ENCODE assay signal across 8 cellular contexts in the genomic region with DNA sequence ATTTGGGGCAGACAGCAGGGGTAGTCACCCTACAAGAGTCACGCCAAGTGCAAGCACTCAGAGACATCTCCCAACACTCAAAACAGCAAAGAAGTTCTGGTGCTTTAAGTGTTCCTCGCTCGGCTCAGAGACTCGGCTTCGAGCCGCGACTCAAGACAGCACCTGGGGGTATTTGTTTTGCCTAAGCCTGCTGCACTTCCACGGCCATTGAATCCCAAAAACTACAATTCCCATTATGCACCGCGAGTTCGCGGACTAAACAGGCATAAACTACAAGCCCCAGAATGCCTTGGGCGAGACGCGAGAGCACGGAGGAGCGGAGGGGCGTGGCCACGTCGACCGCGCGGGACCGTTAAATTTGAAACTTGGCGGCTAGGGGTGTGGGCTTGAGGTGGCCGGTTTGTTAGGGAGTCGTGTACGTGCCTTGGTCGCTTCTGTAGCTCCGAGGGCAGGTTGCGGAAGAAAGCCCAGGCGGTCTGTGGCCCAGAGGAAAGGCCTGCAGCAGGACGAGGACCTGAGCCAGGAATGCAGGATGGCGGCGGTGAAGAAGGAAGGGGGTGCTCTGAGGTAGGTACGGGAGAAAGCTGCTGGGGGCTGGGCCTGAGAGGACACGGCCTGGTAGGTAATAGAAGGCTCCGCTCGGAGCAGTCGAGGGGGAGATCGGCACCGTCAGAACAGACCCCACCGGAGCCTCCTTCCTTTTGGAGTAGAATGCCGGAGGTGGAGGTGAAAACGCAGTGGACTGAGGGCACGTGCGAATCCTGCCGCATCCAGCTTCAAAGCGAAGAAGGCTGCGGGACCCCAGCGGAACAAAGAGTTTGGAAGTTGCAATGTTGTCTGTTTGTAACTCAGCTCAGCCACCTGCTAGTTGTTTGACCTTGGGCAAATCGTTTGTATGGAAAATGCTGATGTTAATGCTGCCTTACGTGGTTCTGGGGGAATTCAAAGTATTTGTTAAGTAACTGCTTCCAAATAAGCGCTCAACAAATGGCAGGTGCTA. TPM values are rescaled to one million over a fixed set of nuclear protein-coding genes. Genes with fewer than 3 reads are reported as not detected.
A peak's percentile ranks its signal among the peaks of the same experiment; 100 is the strongest.
DNase-seq lines count a peak whose midpoint lies in the region; ATAC-seq and TF ChIP-seq lines count a peak whose summit lies in the region.

TSS of gene BUB1B (plus strand) at position 381 of the 1,000 bp plus-strand sequence. CDS start at position 533, 152 bp downstream.

- no peaks in the 10 kb centered on the region for H3K36me3 Mint-ChIP-seq in natural killer cell treated with Interleukin-12 subunit alpha and Interleukin-12 subunit beta and Interleukin-15 and Interleukin-18, amount 100 ng/mL, for 72 hours

- TF ChIP-seq CTCF in LNCaP clone FGC (IDR thresholded peaks at IDR 0.05; ENCODE audit: control insufficient read depth, extremely low read depth, insufficient read depth) (no peak), fibroblast of pulmonary artery (IDR thresholded peaks at IDR 0.05; ENCODE audit: low read length, missing control alignments) (no peak)

- no peaks in the 10 kb centered on the region for H3K9me3 Mint-ChIP-seq in natural killer cell treated with Interleukin-12 subunit alpha and Interleukin-12 subunit beta and Interleukin-15 and Interleukin-18, amount 100 ng/mL, for 72 hours

- peak within 1 kb of the TSS; percentile 86 for H3K4me3 ChIP-seq in LNCaP clone FGC (ENCODE audit: low read depth, low read length)
- H3K4me3 ChIP-seq in fibroblast of pulmonary artery (replicated peaks; ENCODE audit: low read depth, low read length) = peak within 1 kb of the TSS; percentile 96

- no peak within 1 kb of the TSS for H3K27ac Mint-ChIP-seq in natural killer cell treated with Interleukin-12 subunit alpha and Interleukin-12 subunit beta and Interleukin-15 and Interleukin-18, amount 100 ng/mL, for 72 hours

- H3K4me3 Mint-ChIP-seq in natural killer cell treated with Interleukin-12 subunit alpha and Interleukin-12 subunit beta and Interleukin-15 and Interleukin-18, amount 100 ng/mL, for 72 hours = no peak within 1 kb of the TSS

- peak; percentile 94 for DNase-seq in EL
- DNase-seq in GOT3 (lab: John Stamatoyannopoulos, UW) = peak; percentile 72
- DNase-seq in LNCaP clone FGC (ENCODE audit: low read depth) = peak; percentile 88
- DNase-seq in RPMI7951 (ENCODE audit: low read depth) = peak; percentile 94
- peak; percentile 82 for DNase-seq in activated T-helper 1 cell treated with Interleukin-2 at 50 U/mL for 16 hours (ENCODE audit: low read depth)
- DNase-seq in fibroblast of pulmonary artery (ENCODE audit: low read depth) = peak; percentile 93
- peak; percentile 92 for DNase-seq in natural killer cell treated with Interleukin-12 subunit alpha and Interleukin-12 subunit beta and Interleukin-15 and Interleukin-18, amount 100 ng/mL, for 72 hours (ENCODE audit: low spot score)
- peak; percentile 84 to 93 (median 87) for DNase-seq in stimulated activated naive CD4-positive, alpha-beta T cell (lab: John Stamatoyannopoulos, UW)

- H3K27me3 Mint-ChIP-seq in natural killer cell treated with Interleukin-12 subunit alpha and Interleukin-12 subunit beta and Interleukin-15 and Interleukin-18, amount 100 ng/mL, for 72 hours = no peaks in the 10 kb centered on the region

- peaks cover 0 to 2% of the 10 kb centered on the region in 2 donors for H3K4me1 Mint-ChIP-seq in natural killer cell treated with Interleukin-12 subunit alpha and Interleukin-12 subunit beta and Interleukin-15 and Interleukin-18, amount 100 ng/mL, for 72 hours (ENCODE audit: low read depth in 2 of 2)

- ATAC-seq in natural killer cell treated with Interleukin-12 subunit alpha and Interleukin-12 subunit beta and Interleukin-15 and Interleukin-18, amount 100 ng/mL, for 72 hours = peak; percentile 99

RNA-seq across cellular contexts. Expression of gene BUB1B, which starts in this region (rescaled TPM):
- total RNA-seq in RPMI7951 (2014; rRNA removed; shearing (Covaris generic)) = 108 and 126 TPM in 2 replicates
- 10 to 100 TPM; 19.4 to 70.8 TPM for total RNA-seq in natural killer cell treated with Interleukin-12 subunit alpha and Interleukin-12 subunit beta and Interleukin-15 and Interleukin-18, amount 100 ng/mL, for 72 hours

Comparison
In these comparisons a context has a peak if more than half of its experiments do, and no peak if none do; other contexts are left out.
1. Peak in every context shown above with its lines: DNase-seq, ATAC-seq and H3K4me3 ChIP-seq.